12 cellular contexts compared by ENCODE assay signal in genomic region chrX:9278475-9279270, GRCh38.
DNase-seq lines count a peak whose midpoint lies in the region; ATAC-seq, FAIRE-seq and TF ChIP-seq lines count a peak whose summit lies in the region.
"Had no signal": no experiment of that assay in that cellular context is flagged by ENCODE, and none has a peak within 500 bp of the region (broad histone marks: within the 10 kb centered on the region; RNA-seq: fewer than 3 reads in every experiment).

No MANE protein-coding gene starts in this region.

- no peaks in the 10 kb centered on the region for H3K36me3 Mint-ChIP-seq in T-cell
- H3K36me3 Mint-ChIP-seq in endothelial cell (ENCODE audit: low read depth, unreplicated experiment): no peaks in the 10 kb centered on the region

- H3K4me1 Mint-ChIP-seq in T-cell (peaks cover 8 to 17% (median 9%) of the 10 kb centered on the region in 3 donors), endothelial cell (ENCODE audit: unreplicated experiment) (no peaks in the 10 kb centered on the region)

- H3K36me3 ChIP-seq in lower lobe of right lung: no peaks in the 10 kb centered on the region
- H3K36me3 ChIP-seq: tibial nerve had no signal

- no peak for FAIRE-seq in GM12891 (lab: Jason Lieb, UNC)

- no peak for TF ChIP-seq POLR2A in GM12891 (IDR thresholded peaks at IDR 0.05; ENCODE audit: low read depth, low read length)

- H3K4me3 Mint-ChIP-seq in T-cell (peak overlapping the region; percentile 28 to 46 (median 37)), endothelial cell (ENCODE audit: unreplicated experiment) (no peak overlapping the region)
- H3K4me3 Mint-ChIP-seq: naive B cell had no signal

- H3K27ac ChIP-seq in AG04450 (ENCODE audit: low read depth, low read length) (peak overlapping the region; percentile 75), lower lobe of right lung (no peak overlapping the region)
- H3K27ac ChIP-seq: tibial nerve had no signal

- H3K9me3 Mint-ChIP-seq in T-cell (no peaks in the 10 kb centered on the region), endothelial cell (ENCODE audit: unreplicated experiment) (no peaks in the 10 kb centered on the region)

- no peaks in the 10 kb centered on the region for H3K9me3 ChIP-seq in AG04450 (ENCODE audit: control insufficient read depth, insufficient read depth, low read length)
- no peaks in the 10 kb centered on the region for H3K9me3 ChIP-seq in lower lobe of right lung
- H3K9me3 ChIP-seq: tibial nerve had no signal

- intact Hi-C loops in lower lobe of right lung (cut with DNase I): no loop called here

- H3K4me1 ChIP-seq in lower lobe of right lung: no peaks in the 10 kb centered on the region
- H3K4me1 ChIP-seq: tibial nerve had no signal

- H3K27me3 ChIP-seq in AG04450 (ENCODE audit: control insufficient read depth, insufficient read depth, low read length): no peaks in the 10 kb centered on the region
- H3K27me3 ChIP-seq in lower lobe of right lung (ENCODE audit: low read depth): no peaks in the 10 kb centered on the region
- H3K27me3 ChIP-seq: tibial nerve had no signal

- no peak for TF ChIP-seq CTCF in AG04450 (IDR thresholded peaks at IDR 0.05; ENCODE audit: low read depth, low read length)
- no peak for TF ChIP-seq CTCF in lower lobe of right lung (IDR thresholded peaks at IDR 0.05)
- TF ChIP-seq CTCF in endothelial cell (IDR thresholded peaks at IDR 0.05; ENCODE audit: unreplicated experiment): no peak

- ATAC-seq in T-cell (replicated peaks in 1 of 4) (no peak), lower lobe of right lung (no peak), HG03135 (IDR thresholded peaks at IDR 0.05; ENCODE audit: unreplicated experiment) (no peak)

- CTCF ChIA-PET in AG04450 (lab: Charles Lee): no interaction called here
- CTCF ChIA-PET in T-cell (lab: Charles Lee): no interaction called here

- DNase-seq in AG04450 (ENCODE audit: low read depth, low spot score) (no peak), DMS 273 treated with DMSO at 0.1 percent for 48 hours (lab: John Stamatoyannopoulos, UW) (peak; percentile 8), T-cell (no peak), lower lobe of right lung (no peak), GM12891 (ENCODE audit: insufficient read length, low spot score) (no peak), endothelial cell (ENCODE audit: low spot score) (no peak)
- no peak for DNase-seq in central memory CD4-positive, alpha-beta T cell
- DNase-seq: DMS53; naive B cell; stimulated activated CD4-positive, alpha-beta T cell treated with anti-CD3 and anti-CD28 coated beads, Interleukin-4, amount 100 ng/mL, for 24 hours had no signal

- H3K27me3 Mint-ChIP-seq in T-cell (no peaks in the 10 kb centered on the region), endothelial cell (ENCODE audit: unreplicated experiment) (peaks cover 2% of the 10 kb centered on the region)

- peak overlapping the region; percentile 44 for H3K4me3 ChIP-seq in AG04450 (ENCODE audit: low read depth, low read length)
- H3K4me3 ChIP-seq in lower lobe of right lung: peak overlapping the region; percentile 6

- H3K27ac Mint-ChIP-seq in T-cell: peak overlapping the region; percentile 67 to 83
- no peak overlapping the region for H3K27ac Mint-ChIP-seq in endothelial cell (ENCODE audit: unreplicated experiment)

- POLR2A ChIA-PET in AG04450 (lab: Yijun Ruan, JAX): interaction anchor here (1.2 kb wide), 1 partner anchor 13 kb away, joined by 3 read pairs; no protein-coding TSS in a partner anchor
- POLR2A ChIA-PET in T-cell (lab: Charles Lee): no interaction called here

TF ChIP-seq in GM12891, 5 proteins besides CTCF, POLR2A, EP300 and RAD21:
- TF ChIP-seq SPI1 (IDR thresholded peaks at IDR 0.05; ENCODE audit: low read depth, low read length): no peak
- no peak for TF ChIP-seq POLR2AphosphoS5 (IDR thresholded peaks at IDR 0.05; ENCODE audit: low read depth, low read length)
- TF ChIP-seq POU2F2 (IDR thresholded peaks at IDR 0.05; ENCODE audit: low read depth, low read length): no peak
- TF ChIP-seq PAX5 (IDR thresholded peaks at IDR 0.05; ENCODE audit: insufficient read depth, low read length, severe bottlenecking): no peak
- no peak for TF ChIP-seq TAF1 (IDR thresholded peaks at IDR 0.05; ENCODE audit: low read depth, low read length)
